Comparison of ENCODE assay signal across 1 cellular context in genomic region chr1:201895120-201895665, GRCh38.
TF ChIP-seq lines count a peak whose summit lies in the region.

No MANE protein-coding gene starts in this region.

TF ChIP-seq in H1, 55 proteins besides CTCF, POLR2A, EP300 and RAD21:
- TF ChIP-seq CHD1 (IDR thresholded peaks at IDR 0.05; ENCODE audit: low read depth, low read length) (no peak), SIRT6 (IDR thresholded peaks at IDR 0.05; ENCODE audit: low read length) (no peak), CREB1 (IDR thresholded peaks at IDR 0.05) (no peak), SUZ12 (IDR thresholded peaks at IDR 0.05; ENCODE audit: low read length) (no peak), CTBP2 (IDR thresholded peaks at IDR 0.05; ENCODE audit: borderline replicate concordance, insufficient read depth, insufficient read length, low read length) (no peak), RXRA (IDR thresholded peaks at IDR 0.05; ENCODE audit: insufficient read depth, low read depth, low read length) (no peak), TAF7 (optimal IDR thresholded peaks at IDR 0.05; ENCODE audit: borderline replicate concordance, low read depth, low read length) (no peak), JUND (IDR thresholded peaks at IDR 0.05; ENCODE audit: low read length) (no peak), ATF2 (IDR thresholded peaks at IDR 0.05; ENCODE audit: low read length) (no peak), HDAC6 (IDR thresholded peaks at IDR 0.05; ENCODE audit: low read depth, low read length) (no peak), SRF (IDR thresholded peaks at IDR 0.05; ENCODE audit: low read depth, low read length) (no peak), CBX5 (IDR thresholded peaks at IDR 0.05; ENCODE audit: low read depth, low read length) (no peak), SAP30 (IDR thresholded peaks at IDR 0.05; ENCODE audit: insufficient read depth, insufficient replicate concordance, low read length) (no peak)
